ENCODE assay signal across 1 cellular context in the genomic region with DNA sequence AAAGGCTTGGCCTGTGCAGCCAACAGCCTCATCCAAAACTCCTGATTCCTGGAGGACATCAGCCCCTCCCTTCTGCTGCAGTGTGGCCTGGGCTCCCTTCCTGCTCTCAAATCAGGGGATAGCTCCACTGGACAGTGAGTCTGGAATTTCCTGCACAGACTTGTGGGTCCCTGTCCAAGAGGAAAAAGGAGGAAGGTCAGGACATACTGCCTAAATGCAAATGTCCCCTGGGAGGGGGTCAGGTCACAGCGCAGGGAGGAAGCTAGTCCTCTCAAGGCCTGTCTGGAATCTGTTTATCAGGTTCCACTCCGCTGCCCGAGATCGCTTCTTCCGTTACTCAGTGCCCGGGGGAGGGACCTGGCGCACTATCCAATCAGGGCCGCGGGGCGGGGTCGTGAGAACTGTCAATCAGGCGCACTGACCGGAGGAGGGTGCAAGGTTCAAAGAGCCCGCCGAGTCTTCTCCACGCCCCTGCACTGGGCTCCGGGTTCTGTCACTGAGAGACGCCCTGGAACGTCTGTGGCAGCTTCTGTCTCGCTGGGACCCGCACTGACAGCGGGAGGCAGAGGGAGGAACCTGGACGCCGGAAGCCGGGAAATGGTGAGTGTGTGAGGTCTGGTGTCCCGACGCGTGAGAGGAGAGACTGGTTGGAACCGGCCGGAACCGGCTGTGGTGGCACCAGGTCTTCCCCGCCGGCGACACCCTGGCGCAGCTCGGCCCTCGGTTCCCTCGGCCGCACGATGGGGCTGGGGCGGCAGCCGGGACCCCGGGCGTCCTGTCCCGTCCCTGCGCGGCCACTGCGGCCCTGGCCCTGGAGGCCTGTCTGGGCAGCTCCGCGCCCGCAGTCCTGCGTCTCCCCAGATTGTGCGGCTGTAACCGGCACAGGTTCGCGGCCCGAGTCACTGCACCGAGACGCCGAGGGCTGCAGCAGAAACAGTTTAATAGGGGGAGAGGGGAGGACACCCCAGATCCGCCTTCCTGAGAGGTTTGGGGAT.
TF ChIP-seq lines count a peak whose summit lies in the region.

A gene (plus strand): TSS at position 404 of the 995 bp plus-strand sequence. CDS start 194 bp downstream, at position 598.

TF ChIP-seq in K562, 482 proteins besides CTCF, POLR2A, EP300 and RAD21 (continued from another document and continues in another):
- TF ChIP-seq, protein P1, sequence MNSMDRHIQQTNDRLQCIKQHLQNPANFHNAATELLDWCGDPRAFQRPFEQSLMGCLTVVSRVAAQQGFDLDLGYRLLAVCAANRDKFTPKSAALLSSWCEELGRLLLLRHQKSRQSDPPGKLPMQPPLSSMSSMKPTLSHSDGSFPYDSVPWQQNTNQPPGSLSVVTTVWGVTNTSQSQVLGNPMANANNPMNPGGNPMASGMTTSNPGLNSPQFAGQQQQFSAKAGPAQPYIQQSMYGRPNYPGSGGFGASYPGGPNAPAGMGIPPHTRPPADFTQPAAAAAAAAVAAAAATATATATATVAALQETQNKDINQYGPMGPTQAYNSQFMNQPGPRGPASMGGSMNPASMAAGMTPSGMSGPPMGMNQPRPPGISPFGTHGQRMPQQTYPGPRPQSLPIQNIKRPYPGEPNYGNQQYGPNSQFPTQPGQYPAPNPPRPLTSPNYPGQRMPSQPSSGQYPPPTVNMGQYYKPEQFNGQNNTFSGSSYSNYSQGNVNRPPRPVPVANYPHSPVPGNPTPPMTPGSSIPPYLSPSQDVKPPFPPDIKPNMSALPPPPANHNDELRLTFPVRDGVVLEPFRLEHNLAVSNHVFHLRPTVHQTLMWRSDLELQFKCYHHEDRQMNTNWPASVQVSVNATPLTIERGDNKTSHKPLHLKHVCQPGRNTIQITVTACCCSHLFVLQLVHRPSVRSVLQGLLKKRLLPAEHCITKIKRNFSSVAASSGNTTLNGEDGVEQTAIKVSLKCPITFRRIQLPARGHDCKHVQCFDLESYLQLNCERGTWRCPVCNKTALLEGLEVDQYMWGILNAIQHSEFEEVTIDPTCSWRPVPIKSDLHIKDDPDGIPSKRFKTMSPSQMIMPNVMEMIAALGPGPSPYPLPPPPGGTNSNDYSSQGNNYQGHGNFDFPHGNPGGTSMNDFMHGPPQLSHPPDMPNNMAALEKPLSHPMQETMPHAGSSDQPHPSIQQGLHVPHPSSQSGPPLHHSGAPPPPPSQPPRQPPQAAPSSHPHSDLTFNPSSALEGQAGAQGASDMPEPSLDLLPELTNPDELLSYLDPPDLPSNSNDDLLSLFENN (IDR thresholded peaks at IDR 0.05; ENCODE audit: low read depth in 2 of 2, low read length in 2 of 2): no peak
- TF ChIP-seq CHD1 (IDR thresholded peaks at IDR 0.05; ENCODE audit: low read length) (no peak), FOXJ2 (tag; IDR thresholded peaks at IDR 0.05) (no peak), NFIX (CRISPR knock-in tag; IDR thresholded peaks at IDR 0.05; ENCODE audit: low read depth) (no peak), BRF1 (IDR thresholded peaks at IDR 0.05; ENCODE audit: borderline replicate concordance, extremely low read depth, insufficient read length) (no peak), ZNF239 (CRISPR knock-in tag; IDR thresholded peaks at IDR 0.05) (no peak), PTRF (tag; IDR thresholded peaks at IDR 0.05) (no peak), PCBP2 (IDR thresholded peaks at IDR 0.05; ENCODE audit: low read depth, low read length, poor library complexity, severe bottlenecking) (no peak), ELF1 (tag; IDR thresholded peaks at IDR 0.05) (no peak), ZSCAN29 (IDR thresholded peaks at IDR 0.05) (no peak), ILF3 (IDR thresholded peaks at IDR 0.05; ENCODE audit: borderline replicate concordance) (no peak), HMGN3 (IDR thresholded peaks at IDR 0.05; ENCODE audit: borderline replicate concordance, extremely low read depth, insufficient read length, low read depth, low read length) (no peak), POLR2B (IDR thresholded peaks at IDR 0.05; ENCODE audit: low read depth, partially characterized antibody) (peak; percentile 70), ZNF384 (IDR thresholded peaks at IDR 0.05; ENCODE audit: low read depth, low read length) (no peak), RBFOX2 (IDR thresholded peaks at IDR 0.05; ENCODE audit: low read depth, low read length) (peak; percentile 95), SAFB (IDR thresholded peaks at IDR 0.05; ENCODE audit: borderline replicate concordance, low read depth, low read length) (no peak), ZNF699 (CRISPR knock-in tag; IDR thresholded peaks at IDR 0.05; ENCODE audit: insufficient replicate concordance) (no peak)
- TF ChIP-seq, protein P2, sequence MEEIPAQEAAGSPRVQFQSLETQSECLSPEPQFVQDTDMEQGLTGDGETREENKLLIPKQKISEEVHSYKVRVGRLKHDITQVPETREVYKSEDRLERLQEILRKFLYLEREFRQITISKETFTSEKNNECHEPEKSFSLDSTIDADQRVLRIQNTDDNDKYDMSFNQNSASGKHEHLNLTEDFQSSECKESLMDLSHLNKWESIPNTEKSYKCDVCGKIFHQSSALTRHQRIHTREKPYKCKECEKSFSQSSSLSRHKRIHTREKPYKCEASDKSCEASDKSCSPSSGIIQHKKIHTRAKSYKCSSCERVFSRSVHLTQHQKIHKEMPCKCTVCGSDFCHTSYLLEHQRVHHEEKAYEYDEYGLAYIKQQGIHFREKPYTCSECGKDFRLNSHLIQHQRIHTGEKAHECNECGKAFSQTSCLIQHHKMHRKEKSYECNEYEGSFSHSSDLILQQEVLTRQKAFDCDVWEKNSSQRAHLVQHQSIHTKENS (CRISPR knock-in tag; IDR thresholded peaks at IDR 0.05): no peak
- TF ChIP-seq, protein P3, sequence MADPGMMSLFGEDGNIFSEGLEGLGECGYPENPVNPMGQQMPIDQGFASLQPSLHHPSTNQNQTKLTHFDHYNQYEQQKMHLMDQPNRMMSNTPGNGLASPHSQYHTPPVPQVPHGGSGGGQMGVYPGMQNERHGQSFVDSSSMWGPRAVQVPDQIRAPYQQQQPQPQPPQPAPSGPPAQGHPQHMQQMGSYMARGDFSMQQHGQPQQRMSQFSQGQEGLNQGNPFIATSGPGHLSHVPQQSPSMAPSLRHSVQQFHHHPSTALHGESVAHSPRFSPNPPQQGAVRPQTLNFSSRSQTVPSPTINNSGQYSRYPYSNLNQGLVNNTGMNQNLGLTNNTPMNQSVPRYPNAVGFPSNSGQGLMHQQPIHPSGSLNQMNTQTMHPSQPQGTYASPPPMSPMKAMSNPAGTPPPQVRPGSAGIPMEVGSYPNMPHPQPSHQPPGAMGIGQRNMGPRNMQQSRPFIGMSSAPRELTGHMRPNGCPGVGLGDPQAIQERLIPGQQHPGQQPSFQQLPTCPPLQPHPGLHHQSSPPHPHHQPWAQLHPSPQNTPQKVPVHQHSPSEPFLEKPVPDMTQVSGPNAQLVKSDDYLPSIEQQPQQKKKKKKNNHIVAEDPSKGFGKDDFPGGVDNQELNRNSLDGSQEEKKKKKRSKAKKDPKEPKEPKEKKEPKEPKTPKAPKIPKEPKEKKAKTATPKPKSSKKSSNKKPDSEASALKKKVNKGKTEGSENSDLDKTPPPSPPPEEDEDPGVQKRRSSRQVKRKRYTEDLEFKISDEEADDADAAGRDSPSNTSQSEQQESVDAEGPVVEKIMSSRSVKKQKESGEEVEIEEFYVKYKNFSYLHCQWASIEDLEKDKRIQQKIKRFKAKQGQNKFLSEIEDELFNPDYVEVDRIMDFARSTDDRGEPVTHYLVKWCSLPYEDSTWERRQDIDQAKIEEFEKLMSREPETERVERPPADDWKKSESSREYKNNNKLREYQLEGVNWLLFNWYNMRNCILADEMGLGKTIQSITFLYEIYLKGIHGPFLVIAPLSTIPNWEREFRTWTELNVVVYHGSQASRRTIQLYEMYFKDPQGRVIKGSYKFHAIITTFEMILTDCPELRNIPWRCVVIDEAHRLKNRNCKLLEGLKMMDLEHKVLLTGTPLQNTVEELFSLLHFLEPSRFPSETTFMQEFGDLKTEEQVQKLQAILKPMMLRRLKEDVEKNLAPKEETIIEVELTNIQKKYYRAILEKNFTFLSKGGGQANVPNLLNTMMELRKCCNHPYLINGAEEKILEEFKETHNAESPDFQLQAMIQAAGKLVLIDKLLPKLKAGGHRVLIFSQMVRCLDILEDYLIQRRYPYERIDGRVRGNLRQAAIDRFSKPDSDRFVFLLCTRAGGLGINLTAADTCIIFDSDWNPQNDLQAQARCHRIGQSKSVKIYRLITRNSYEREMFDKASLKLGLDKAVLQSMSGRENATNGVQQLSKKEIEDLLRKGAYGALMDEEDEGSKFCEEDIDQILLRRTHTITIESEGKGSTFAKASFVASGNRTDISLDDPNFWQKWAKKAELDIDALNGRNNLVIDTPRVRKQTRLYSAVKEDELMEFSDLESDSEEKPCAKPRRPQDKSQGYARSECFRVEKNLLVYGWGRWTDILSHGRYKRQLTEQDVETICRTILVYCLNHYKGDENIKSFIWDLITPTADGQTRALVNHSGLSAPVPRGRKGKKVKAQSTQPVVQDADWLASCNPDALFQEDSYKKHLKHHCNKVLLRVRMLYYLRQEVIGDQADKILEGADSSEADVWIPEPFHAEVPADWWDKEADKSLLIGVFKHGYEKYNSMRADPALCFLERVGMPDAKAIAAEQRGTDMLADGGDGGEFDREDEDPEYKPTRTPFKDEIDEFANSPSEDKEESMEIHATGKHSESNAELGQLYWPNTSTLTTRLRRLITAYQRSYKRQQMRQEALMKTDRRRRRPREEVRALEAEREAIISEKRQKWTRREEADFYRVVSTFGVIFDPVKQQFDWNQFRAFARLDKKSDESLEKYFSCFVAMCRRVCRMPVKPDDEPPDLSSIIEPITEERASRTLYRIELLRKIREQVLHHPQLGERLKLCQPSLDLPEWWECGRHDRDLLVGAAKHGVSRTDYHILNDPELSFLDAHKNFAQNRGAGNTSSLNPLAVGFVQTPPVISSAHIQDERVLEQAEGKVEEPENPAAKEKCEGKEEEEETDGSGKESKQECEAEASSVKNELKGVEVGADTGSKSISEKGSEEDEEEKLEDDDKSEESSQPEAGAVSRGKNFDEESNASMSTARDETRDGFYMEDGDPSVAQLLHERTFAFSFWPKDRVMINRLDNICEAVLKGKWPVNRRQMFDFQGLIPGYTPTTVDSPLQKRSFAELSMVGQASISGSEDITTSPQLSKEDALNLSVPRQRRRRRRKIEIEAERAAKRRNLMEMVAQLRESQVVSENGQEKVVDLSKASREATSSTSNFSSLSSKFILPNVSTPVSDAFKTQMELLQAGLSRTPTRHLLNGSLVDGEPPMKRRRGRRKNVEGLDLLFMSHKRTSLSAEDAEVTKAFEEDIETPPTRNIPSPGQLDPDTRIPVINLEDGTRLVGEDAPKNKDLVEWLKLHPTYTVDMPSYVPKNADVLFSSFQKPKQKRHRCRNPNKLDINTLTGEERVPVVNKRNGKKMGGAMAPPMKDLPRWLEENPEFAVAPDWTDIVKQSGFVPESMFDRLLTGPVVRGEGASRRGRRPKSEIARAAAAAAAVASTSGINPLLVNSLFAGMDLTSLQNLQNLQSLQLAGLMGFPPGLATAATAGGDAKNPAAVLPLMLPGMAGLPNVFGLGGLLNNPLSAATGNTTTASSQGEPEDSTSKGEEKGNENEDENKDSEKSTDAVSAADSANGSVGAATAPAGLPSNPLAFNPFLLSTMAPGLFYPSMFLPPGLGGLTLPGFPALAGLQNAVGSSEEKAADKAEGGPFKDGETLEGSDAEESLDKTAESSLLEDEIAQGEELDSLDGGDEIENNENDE (IDR thresholded peaks at IDR 0.05; ENCODE audit: low read depth, low read length): no peak
- TF ChIP-seq, protein P4, sequence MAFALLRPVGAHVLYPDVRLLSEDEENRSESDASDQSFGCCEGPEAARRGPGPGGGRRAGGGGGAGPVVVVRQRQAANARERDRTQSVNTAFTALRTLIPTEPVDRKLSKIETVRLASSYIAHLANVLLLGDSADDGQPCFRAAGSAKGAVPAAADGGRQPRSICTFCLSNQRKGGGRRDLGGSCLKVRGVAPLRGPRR (CRISPR knock-in tag; IDR thresholded peaks at IDR 0.05): no peak
- TF ChIP-seq, protein P5, sequence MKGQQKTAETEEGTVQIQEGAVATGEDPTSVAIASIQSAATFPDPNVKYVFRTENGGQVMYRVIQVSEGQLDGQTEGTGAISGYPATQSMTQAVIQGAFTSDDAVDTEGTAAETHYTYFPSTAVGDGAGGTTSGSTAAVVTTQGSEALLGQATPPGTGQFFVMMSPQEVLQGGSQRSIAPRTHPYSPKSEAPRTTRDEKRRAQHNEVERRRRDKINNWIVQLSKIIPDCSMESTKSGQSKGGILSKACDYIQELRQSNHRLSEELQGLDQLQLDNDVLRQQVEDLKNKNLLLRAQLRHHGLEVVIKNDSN (CRISPR knock-in tag; IDR thresholded peaks at IDR 0.05): no peak; the same call in 1 of the 2 replicates
- TF ChIP-seq, protein P6, sequence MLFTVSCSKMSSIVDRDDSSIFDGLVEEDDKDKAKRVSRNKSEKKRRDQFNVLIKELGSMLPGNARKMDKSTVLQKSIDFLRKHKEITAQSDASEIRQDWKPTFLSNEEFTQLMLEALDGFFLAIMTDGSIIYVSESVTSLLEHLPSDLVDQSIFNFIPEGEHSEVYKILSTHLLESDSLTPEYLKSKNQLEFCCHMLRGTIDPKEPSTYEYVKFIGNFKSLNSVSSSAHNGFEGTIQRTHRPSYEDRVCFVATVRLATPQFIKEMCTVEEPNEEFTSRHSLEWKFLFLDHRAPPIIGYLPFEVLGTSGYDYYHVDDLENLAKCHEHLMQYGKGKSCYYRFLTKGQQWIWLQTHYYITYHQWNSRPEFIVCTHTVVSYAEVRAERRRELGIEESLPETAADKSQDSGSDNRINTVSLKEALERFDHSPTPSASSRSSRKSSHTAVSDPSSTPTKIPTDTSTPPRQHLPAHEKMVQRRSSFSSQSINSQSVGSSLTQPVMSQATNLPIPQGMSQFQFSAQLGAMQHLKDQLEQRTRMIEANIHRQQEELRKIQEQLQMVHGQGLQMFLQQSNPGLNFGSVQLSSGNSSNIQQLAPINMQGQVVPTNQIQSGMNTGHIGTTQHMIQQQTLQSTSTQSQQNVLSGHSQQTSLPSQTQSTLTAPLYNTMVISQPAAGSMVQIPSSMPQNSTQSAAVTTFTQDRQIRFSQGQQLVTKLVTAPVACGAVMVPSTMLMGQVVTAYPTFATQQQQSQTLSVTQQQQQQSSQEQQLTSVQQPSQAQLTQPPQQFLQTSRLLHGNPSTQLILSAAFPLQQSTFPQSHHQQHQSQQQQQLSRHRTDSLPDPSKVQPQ (CRISPR knock-in tag; IDR thresholded peaks at IDR 0.05; ENCODE audit: borderline replicate concordance): no peak
- TF ChIP-seq, protein P7, sequence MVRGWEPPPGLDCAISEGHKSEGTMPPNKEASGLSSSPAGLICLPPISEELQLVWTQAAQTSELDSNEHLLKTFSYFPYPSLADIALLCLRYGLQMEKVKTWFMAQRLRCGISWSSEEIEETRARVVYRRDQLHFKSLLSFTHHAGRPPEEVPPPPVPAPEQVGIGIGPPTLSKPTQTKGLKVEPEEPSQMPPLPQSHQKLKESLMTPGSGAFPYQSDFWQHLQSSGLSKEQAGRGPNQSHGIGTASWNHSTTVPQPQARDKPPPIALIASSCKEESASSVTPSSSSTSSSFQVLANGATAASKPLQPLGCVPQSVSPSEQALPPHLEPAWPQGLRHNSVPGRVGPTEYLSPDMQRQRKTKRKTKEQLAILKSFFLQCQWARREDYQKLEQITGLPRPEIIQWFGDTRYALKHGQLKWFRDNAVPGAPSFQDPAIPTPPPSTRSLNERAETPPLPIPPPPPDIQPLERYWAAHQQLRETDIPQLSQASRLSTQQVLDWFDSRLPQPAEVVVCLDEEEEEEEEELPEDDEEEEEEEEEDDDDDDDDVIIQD (CRISPR knock-in tag; IDR thresholded peaks at IDR 0.05): no peak
- TF ChIP-seq, protein P8, sequence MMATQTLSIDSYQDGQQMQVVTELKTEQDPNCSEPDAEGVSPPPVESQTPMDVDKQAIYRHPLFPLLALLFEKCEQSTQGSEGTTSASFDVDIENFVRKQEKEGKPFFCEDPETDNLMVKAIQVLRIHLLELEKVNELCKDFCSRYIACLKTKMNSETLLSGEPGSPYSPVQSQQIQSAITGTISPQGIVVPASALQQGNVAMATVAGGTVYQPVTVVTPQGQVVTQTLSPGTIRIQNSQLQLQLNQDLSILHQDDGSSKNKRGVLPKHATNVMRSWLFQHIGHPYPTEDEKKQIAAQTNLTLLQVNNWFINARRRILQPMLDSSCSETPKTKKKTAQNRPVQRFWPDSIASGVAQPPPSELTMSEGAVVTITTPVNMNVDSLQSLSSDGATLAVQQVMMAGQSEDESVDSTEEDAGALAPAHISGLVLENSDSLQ (IDR thresholded peaks at IDR 0.05): peak; percentile 99
